Comparison of ENCODE assay signal across 18 cellular contexts in the genomic region with DNA sequence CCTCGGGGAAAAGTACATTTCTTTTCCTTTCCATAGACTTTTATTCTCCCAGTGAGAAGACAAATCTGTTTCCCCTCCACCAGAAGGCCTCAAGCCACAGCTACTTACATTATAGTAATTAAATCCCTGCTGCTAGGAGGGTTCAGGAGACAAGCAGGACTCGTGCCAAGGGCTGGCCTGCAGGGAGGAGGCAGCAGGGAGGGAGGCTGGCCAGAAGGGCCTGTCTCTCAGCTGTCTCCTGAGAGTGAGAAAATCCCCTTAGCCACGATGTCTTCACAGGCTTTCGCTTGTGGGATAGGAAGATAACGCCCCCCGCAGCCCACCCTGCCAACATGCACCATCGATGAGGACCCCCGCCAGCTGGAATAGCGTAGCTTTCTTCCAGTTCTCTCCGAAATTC. TPM values are rescaled to one million over a fixed set of nuclear protein-coding genes. Genes with fewer than 3 reads are reported as not detected.
DNase-seq lines count a peak whose midpoint lies in the region; ATAC-seq and TF ChIP-seq lines count a peak whose summit lies in the region.
"Had no signal": no experiment of that assay in that cellular context is flagged by ENCODE, and none has a peak within 500 bp of the region (broad histone marks: within the 10 kb centered on the region; RNA-seq: fewer than 3 reads in every experiment).

No MANE protein-coding gene starts in this region.

- H3K4me1 ChIP-seq in right cardiac atrium (ENCODE audit: control insufficient read depth, insufficient read depth, low read length): no peaks in the 10 kb centered on the region
- H3K4me1 ChIP-seq: transverse colon had no signal

- CTCF ChIA-PET in activated CD4-positive, alpha-beta memory T cell treated with anti-CD3 and anti-CD28 coated beads for 36 hours (lab: Charles Lee): interaction anchor here (1.3 kb wide), 1 partner anchor 10 kb away, joined by 4 read pairs; no protein-coding TSS in a partner anchor

- H3K27ac ChIP-seq in right cardiac atrium (ENCODE audit: low read length): no peak overlapping the region
- H3K27ac ChIP-seq: GM23248 had no signal

- H3K36me3 Mint-ChIP-seq in type B pancreatic cell: no peaks in the 10 kb centered on the region
- no peaks in the 10 kb centered on the region for H3K36me3 Mint-ChIP-seq in activated CD4-positive, alpha-beta memory T cell treated with anti-CD3 and anti-CD28 coated beads for 36 hours
- H3K36me3 Mint-ChIP-seq: activated naive CD4-positive, alpha-beta T cell treated with anti-CD3 and anti-CD28 coated beads, Interleukin-2, amount 50 U/mL, for 72 hours had no signal

- ATAC-seq in right cardiac atrium: no peak

- DNase-seq in right cardiac atrium (peak in 2 of 3 donors; percentile 34 to 74), cardiac septum (ENCODE audit: low spot score) (no peak), NCI-H2227 treated with DMSO at 0.1 percent for 48 hours (lab: John Stamatoyannopoulos, UW) (peak; percentile 61), cerebellar cortex (ENCODE audit: low spot score) (peak; percentile 69), type B pancreatic cell (ENCODE audit: extremely low spot score, unreplicated experiment) (no peak), ecto neural progenitor cell (ENCODE audit: low spot score) (no peak)
- DNase-seq in stimulated activated CD4-positive, alpha-beta T cell treated with anti-CD3 and anti-CD28 coated beads, Interleukin-1b, Interleukin-23, amount 100 ng/mL, for 48 hours: no peak
- DNase-seq in activated CD4-positive, alpha-beta memory T cell treated with anti-CD3 and anti-CD28 coated beads for 36 hours: no peak
- DNase-seq: activated CD4-positive, alpha-beta T cell treated with anti-CD3 and anti-CD28 coated beads, Interleukin-2, amount 50 U/mL, for 1 hour; activated T-cell treated with anti-CD3 and anti-CD28 coated beads, Interleukin-2, amount 50 U/mL, for 24 hours; GM23248; SHP77 treated with DMSO at 0.1 percent for 48 hours; T1000; transverse colon had no signal

- H3K9me3 ChIP-seq in right cardiac atrium (ENCODE audit: control insufficient read depth, low read length): no peaks in the 10 kb centered on the region
- H3K9me3 ChIP-seq: transverse colon had no signal

- WGBS in right cardiac atrium: 55% methylated on average over 10 of the region's 10 CpGs

- peaks cover 22% of the 10 kb centered on the region for H3K4me1 Mint-ChIP-seq in type B pancreatic cell (ENCODE audit: unreplicated experiment)
- H3K4me1 Mint-ChIP-seq in activated CD4-positive, alpha-beta memory T cell treated with anti-CD3 and anti-CD28 coated beads for 36 hours (ENCODE audit: low read depth): peaks cover 25% of the 10 kb centered on the region

- H3K27me3 ChIP-seq in right cardiac atrium (ENCODE audit: control insufficient read depth, insufficient read depth): no peaks in the 10 kb centered on the region
- H3K27me3 ChIP-seq: transverse colon had no signal

- H3K4me3 Mint-ChIP-seq in type B pancreatic cell: no peak overlapping the region
- H3K4me3 Mint-ChIP-seq in activated CD4-positive, alpha-beta memory T cell treated with anti-CD3 and anti-CD28 coated beads for 36 hours: no peak overlapping the region
- H3K4me3 Mint-ChIP-seq: activated T-cell treated with anti-CD3 and anti-CD28 coated beads, Interleukin-2, amount 50 U/mL, for 24 hours; neural crest cell had no signal

- POLR2A ChIA-PET in activated CD4-positive, alpha-beta memory T cell treated with anti-CD3 and anti-CD28 coated beads for 36 hours (lab: Charles Lee): interaction anchor here (1.1 kb wide), 1 partner anchor 8 kb away, joined by 3 read pairs; no protein-coding TSS in a partner anchor

- no peak overlapping the region for H3K4me3 ChIP-seq in right cardiac atrium (ENCODE audit: low read length)
- H3K4me3 ChIP-seq: GM23248, lung, transverse colon had no signal

- peak; percentile 20 for TF ChIP-seq CTCF in type B pancreatic cell (conservative IDR thresholded peaks at IDR 0.05)

- no peaks in the 10 kb centered on the region for H3K9me3 Mint-ChIP-seq in type B pancreatic cell
- no peaks in the 10 kb centered on the region for H3K9me3 Mint-ChIP-seq in activated CD4-positive, alpha-beta memory T cell treated with anti-CD3 and anti-CD28 coated beads for 36 hours
- H3K9me3 Mint-ChIP-seq: activated naive CD4-positive, alpha-beta T cell treated with anti-CD3 and anti-CD28 coated beads, Interleukin-2, amount 50 U/mL, for 72 hours; activated T-cell treated with anti-CD3 and anti-CD28 coated beads, Interleukin-2, amount 50 U/mL, for 24 hours; neural crest cell had no signal

- H3K27me3 Mint-ChIP-seq in type B pancreatic cell: no peaks in the 10 kb centered on the region
- peaks cover 16% of the 10 kb centered on the region for H3K27me3 Mint-ChIP-seq in activated CD4-positive, alpha-beta memory T cell treated with anti-CD3 and anti-CD28 coated beads for 36 hours

- intact Hi-C loops in right cardiac atrium (cut with DNase I) (no loop called here), cardiac septum (cut with DNase I) (no loop called here)
- intact Hi-C loops in activated CD4-positive, alpha-beta memory T cell treated with anti-CD3 and anti-CD28 coated beads for 36 hours (cut with micrococcal nuclease): loop anchor here (5.0 to 10.0 kb wide), 3 partner anchors 129 to 381 kb away; partner anchors contain the start of gene ADAR

- no peak overlapping the region for H3K27ac Mint-ChIP-seq in type B pancreatic cell
- H3K27ac Mint-ChIP-seq in activated CD4-positive, alpha-beta memory T cell treated with anti-CD3 and anti-CD28 coated beads for 36 hours: no peak overlapping the region
- H3K27ac Mint-ChIP-seq: activated naive CD4-positive, alpha-beta T cell treated with anti-CD3 and anti-CD28 coated beads, Interleukin-2, amount 50 U/mL, for 72 hours; activated T-cell treated with anti-CD3 and anti-CD28 coated beads, Interleukin-2, amount 50 U/mL, for 24 hours had no signal

RNA-seq across cellular contexts. Expression of gene KCNN3, which starts 14.0 kb away (rescaled TPM):
- total RNA-seq in right cardiac atrium (1 to 10 TPM; 2.4 to 3.8 (median 3.4) TPM), cardiac septum (2.8 TPM), type B pancreatic cell (ENCODE audit: low replicate concordance) (0.45 and 3.8 TPM in 2 replicates)
- polyA plus RNA-seq in right cardiac atrium: 1.2 TPM
- total RNA-seq in activated CD4-positive, alpha-beta memory T cell treated with anti-CD3 and anti-CD28 coated beads for 36 hours: under 1 TPM; 0.02 to 0.14 TPM
- total RNA-seq: fibroblast of villous mesenchyme, GM23248 had no signal
- polyA plus RNA-seq: GM23248 had no signal

Comparison
In these comparisons a context has a peak if more than half of its experiments do, and no peak if none do; other contexts are left out.
1. DNase-seq: peak in right cardiac atrium (2 of 3), NCI-H2227 treated with DMSO at 0.1 percent for 48 hours (single experiment) and cerebellar cortex (single experiment); none in cardiac septum (single experiment), type B pancreatic cell (single experiment), ecto neural progenitor cell (single experiment), stimulated activated CD4-positive, alpha-beta T cell treated with anti-CD3 and anti-CD28 coated beads, Interleukin-1b, Interleukin-23, amount 100 ng/mL, for 48 hours (single experiment) and activated CD4-positive, alpha-beta memory T cell treated with anti-CD3 and anti-CD28 coated beads for 36 hours (single experiment).